7 cellular contexts compared by ENCODE assay signal in genomic region chr3:128879991-128880390, GRCh38. TPM values are rescaled to one million over a fixed set of nuclear protein-coding genes. Genes with fewer than 3 reads are reported as not detected.
A peak's percentile ranks its signal among the peaks of the same experiment; 100 is the strongest.
DNase-seq lines count a peak whose midpoint lies in the region; ATAC-seq and TF ChIP-seq lines count a peak whose summit lies in the region.

No MANE protein-coding gene starts in this region.

- RAD21 ChIA-PET in HCT116 (lab: Charles Lee; ENCODE audit: low non-redundant PET in 1 of 2, low total read pairs in 2 of 2, uncharacterized antibody in 2 of 2, unreplicated experiment in 2 of 2) = no interaction called here

- peaks cover 3% of the 10 kb centered on the region for H3K36me3 Mint-ChIP-seq in glutamatergic neuron (ENCODE audit: unreplicated experiment)
- peaks cover 51% of the 10 kb centered on the region for H3K36me3 Mint-ChIP-seq in stimulated activated effector memory CD8-positive, alpha-beta T cell treated with anti-CD3 and anti-CD28 coated beads, Interleukin-12 subunit alpha, Interleukin-12 subunit beta, amount 100 ng/mL, for 72 hours

- H3K9me3 Mint-ChIP-seq in glutamatergic neuron (ENCODE audit: unreplicated experiment) = peaks cover 22% of the 10 kb centered on the region
- H3K9me3 Mint-ChIP-seq in stimulated activated effector memory CD8-positive, alpha-beta T cell treated with anti-CD3 and anti-CD28 coated beads, Interleukin-12 subunit alpha, Interleukin-12 subunit beta, amount 100 ng/mL, for 72 hours = no peaks in the 10 kb centered on the region

- H2AFZ ChIP-seq in HCT116 (ENCODE audit: low read depth, low read length, poor library complexity, severe bottlenecking) = no peak overlapping the region

- H3K4me3 ChIP-seq in HCT116 (replicated peaks in 1 of 2; ENCODE audit: low read depth in 1 of 2, low read length in 2 of 2) (peak overlapping the region; percentile 86 to 94), WI38 (ENCODE audit: low read depth, low read length) (peak overlapping the region; percentile 92)

- H3K79me2 ChIP-seq in HCT116 (ENCODE audit: insufficient read depth, low read length) = peaks cover 69% of the 10 kb centered on the region

- H3K27me3 Mint-ChIP-seq in glutamatergic neuron (ENCODE audit: unreplicated experiment) = peaks cover 9% of the 10 kb centered on the region

- H3K27me3 ChIP-seq in HCT116 (ENCODE audit: insufficient read depth, low read length) = no peaks in the 10 kb centered on the region

- CTCF ChIA-PET in HCT116 (lab: Charles Lee) = interaction anchor here (1.4 kb wide), 2 partner anchors 16 to 90 kb away, joined by 7 to 8 read pairs; no protein-coding TSS in a partner anchor

- TF ChIP-seq CTCF in HCT116 (IDR thresholded peaks at IDR 0.05 in 2 of 3, conservative IDR thresholded peaks at IDR 0.05 in 1 of 3; ENCODE audit: borderline replicate concordance in 1 of 3, insufficient read depth in 1 of 3, low read depth in 2 of 3, low read length in 2 of 3) (no peak), WI38 (IDR thresholded peaks at IDR 0.05; ENCODE audit: low read depth, low read length) (no peak), glutamatergic neuron (IDR thresholded peaks at IDR 0.05; ENCODE audit: partially characterized antibody, unreplicated experiment) (no peak)

- ATAC-seq in HCT116 (no peak), HG02678 (IDR thresholded peaks at IDR 0.05; ENCODE audit: unreplicated experiment) (no peak), HG03025 (IDR thresholded peaks at IDR 0.05; ENCODE audit: low FRiP score, unreplicated experiment) (no peak)
- ATAC-seq in stimulated activated effector memory CD8-positive, alpha-beta T cell treated with anti-CD3 and anti-CD28 coated beads, Interleukin-12 subunit alpha, Interleukin-12 subunit beta, amount 100 ng/mL, for 72 hours = no peak

- H3K27ac Mint-ChIP-seq in glutamatergic neuron (ENCODE audit: unreplicated experiment) = peak overlapping the region; percentile 91
- peak overlapping the region; percentile 96 for H3K27ac Mint-ChIP-seq in stimulated activated effector memory CD8-positive, alpha-beta T cell treated with anti-CD3 and anti-CD28 coated beads, Interleukin-12 subunit alpha, Interleukin-12 subunit beta, amount 100 ng/mL, for 72 hours

- H3K4me3 Mint-ChIP-seq in glutamatergic neuron (ENCODE audit: unreplicated experiment) = peak overlapping the region; percentile 95
- peak overlapping the region; percentile 82 for H3K4me3 Mint-ChIP-seq in stimulated activated effector memory CD8-positive, alpha-beta T cell treated with anti-CD3 and anti-CD28 coated beads, Interleukin-12 subunit alpha, Interleukin-12 subunit beta, amount 100 ng/mL, for 72 hours

- no peak for TF ChIP-seq RAD21 in HCT116 (IDR thresholded peaks at IDR 0.05; ENCODE audit: low read depth)

- peaks cover 12 to 24% of the 10 kb centered on the region in 2 experiments; a peak in 3 of 4 replicates for H3K4me1 ChIP-seq in HCT116 (ENCODE audit: control insufficient read depth in 1 of 2, insufficient read depth in 2 of 2, low read length in 2 of 2)

- H3K4me2 ChIP-seq in HCT116 (ENCODE audit: low read length) = peak overlapping the region; percentile 97

- H3K9me3 ChIP-seq in HCT116 (ENCODE audit: control insufficient read depth in 1 of 2, insufficient read depth in 1 of 2, low read depth in 1 of 2, low read length in 2 of 2) = no peaks in the 10 kb centered on the region

- no peak for TF ChIP-seq POLR2A in HCT116 (IDR thresholded peaks at IDR 0.05; ENCODE audit: borderline replicate concordance, extremely low read depth, insufficient read depth, insufficient read length)

- intact Hi-C loops in HCT116 (cut with micrococcal nuclease) = no loop called here

- BruUV-seq in HCT116 (replicated peaks; lab: Mats Ljungman, UMichigan) = TSS peak; percentile 71

- no peak for DNase-seq in HCT116 (ENCODE audit: low read depth, low spot score)
- DNase-seq in glutamatergic neuron = no peak
- peak in 1 of 2 donors; percentile 55 for DNase-seq in stimulated activated effector memory CD8-positive, alpha-beta T cell treated with anti-CD3 and anti-CD28 coated beads, Interleukin-12 subunit alpha, Interleukin-12 subunit beta, amount 100 ng/mL, for 72 hours (ENCODE audit: low spot score in 2 of 2)
- no peak for DNase-seq in SKM-1 treated with dmso at 0.1 percent for 144 hours (lab: John Stamatoyannopoulos, UW; ENCODE audit: unreplicated experiment)

- H3K9me2 ChIP-seq in HCT116 (ENCODE audit: insufficient read depth) = no peaks in the 10 kb centered on the region

- H3K9ac ChIP-seq in HCT116 (ENCODE audit: low read length) = peak overlapping the region; percentile 95

- peak overlapping the region; percentile 58 for H3K27ac ChIP-seq in HCT116 (ENCODE audit: low read depth, low read length)

- H3K36me3 ChIP-seq in HCT116 (ENCODE audit: control insufficient read depth in 1 of 2, insufficient read depth in 2 of 2, low read length in 2 of 2) = peaks cover 7 to 15% of the 10 kb centered on the region in 2 experiments; a peak in 2 of 4 replicates

- POLR2A ChIA-PET in HCT116 (lab: Charles Lee) = no interaction called here

- no peaks in the 10 kb centered on the region for H4K20me1 ChIP-seq in HCT116 (ENCODE audit: insufficient read depth)

- peaks cover 39% of the 10 kb centered on the region for H3K4me1 Mint-ChIP-seq in glutamatergic neuron (ENCODE audit: low read depth, unreplicated experiment)
- peaks cover 51% of the 10 kb centered on the region for H3K4me1 Mint-ChIP-seq in stimulated activated effector memory CD8-positive, alpha-beta T cell treated with anti-CD3 and anti-CD28 coated beads, Interleukin-12 subunit alpha, Interleukin-12 subunit beta, amount 100 ng/mL, for 72 hours

TF ChIP-seq in HCT116, 20 proteins besides CTCF, POLR2A, EP300 and RAD21:
- TF ChIP-seq YY1 (IDR thresholded peaks at IDR 0.05; ENCODE audit: extremely low read depth, insufficient replicate concordance, low read depth, low read length) (no peak), REST (IDR thresholded peaks at IDR 0.05; ENCODE audit: low read depth) (no peak)
- TF ChIP-seq, protein P1, sequence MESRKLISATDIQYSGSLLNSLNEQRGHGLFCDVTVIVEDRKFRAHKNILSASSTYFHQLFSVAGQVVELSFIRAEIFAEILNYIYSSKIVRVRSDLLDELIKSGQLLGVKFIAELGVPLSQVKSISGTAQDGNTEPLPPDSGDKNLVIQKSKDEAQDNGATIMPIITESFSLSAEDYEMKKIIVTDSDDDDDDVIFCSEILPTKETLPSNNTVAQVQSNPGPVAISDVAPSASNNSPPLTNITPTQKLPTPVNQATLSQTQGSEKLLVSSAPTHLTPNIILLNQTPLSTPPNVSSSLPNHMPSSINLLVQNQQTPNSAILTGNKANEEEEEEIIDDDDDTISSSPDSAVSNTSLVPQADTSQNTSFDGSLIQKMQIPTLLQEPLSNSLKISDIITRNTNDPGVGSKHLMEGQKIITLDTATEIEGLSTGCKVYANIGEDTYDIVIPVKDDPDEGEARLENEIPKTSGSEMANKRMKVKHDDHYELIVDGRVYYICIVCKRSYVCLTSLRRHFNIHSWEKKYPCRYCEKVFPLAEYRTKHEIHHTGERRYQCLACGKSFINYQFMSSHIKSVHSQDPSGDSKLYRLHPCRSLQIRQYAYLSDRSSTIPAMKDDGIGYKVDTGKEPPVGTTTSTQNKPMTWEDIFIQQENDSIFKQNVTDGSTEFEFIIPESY (IDR thresholded peaks at IDR 0.05; ENCODE audit: extremely low read depth, insufficient replicate concordance, low read length) = no peak
- TF ChIP-seq, protein P2, sequence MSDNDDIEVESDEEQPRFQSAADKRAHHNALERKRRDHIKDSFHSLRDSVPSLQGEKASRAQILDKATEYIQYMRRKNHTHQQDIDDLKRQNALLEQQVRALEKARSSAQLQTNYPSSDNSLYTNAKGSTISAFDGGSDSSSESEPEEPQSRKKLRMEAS (IDR thresholded peaks at IDR 0.05) = no peak
TF ChIP-seq in HCT116: peak in this region for 0.

RNA-seq across cellular contexts. Expression of gene ACAD9, which starts 0.6 kb away (rescaled TPM):
- total RNA-seq in HCT116 (2021; ENCODE audit: unreplicated experiment) (55.8 TPM), glutamatergic neuron (ENCODE audit: unreplicated experiment) (44.1 TPM)
- polyA plus RNA-seq in HCT116 (2012) = 31.0 and 36.1 TPM in 2 replicates
